Comparison of ENCODE assay signal across 20 cellular contexts in the genomic region with DNA sequence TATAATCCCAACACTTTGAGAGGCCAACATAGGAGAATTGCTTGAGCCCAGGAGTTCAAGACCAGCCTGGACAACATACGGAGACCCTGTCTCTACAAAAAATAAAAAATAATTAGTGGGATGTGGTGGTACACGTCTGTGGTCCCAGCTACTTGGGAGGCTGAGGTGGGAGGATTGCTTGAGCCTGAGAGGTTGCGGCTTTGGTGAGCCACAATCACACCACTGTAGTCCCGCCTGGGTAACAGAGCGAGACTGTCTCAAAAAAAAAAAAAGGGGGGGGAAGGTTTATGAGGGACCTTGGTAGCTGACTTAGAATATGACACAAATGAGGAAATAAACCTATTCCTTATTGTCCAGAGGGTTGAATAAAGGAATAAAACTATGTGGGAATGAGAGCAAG. TPM values are rescaled to one million over a fixed set of nuclear protein-coding genes. Genes with fewer than 3 reads are reported as not detected.
A peak's percentile ranks its signal among the peaks of the same experiment; 100 is the strongest.
DNase-seq lines count a peak whose midpoint lies in the region; ATAC-seq and TF ChIP-seq lines count a peak whose summit lies in the region.
"Had no signal": no experiment of that assay in that cellular context is flagged by ENCODE, and none has a peak within 500 bp of the region (broad histone marks: within the 10 kb centered on the region; RNA-seq: fewer than 3 reads in every experiment).

No MANE protein-coding gene starts in this region.

- TF ChIP-seq CTCF in OCI-LY7 (conservative IDR thresholded peaks at IDR 0.05; ENCODE audit: low read length) (no peak), mucosa of descending colon (IDR thresholded peaks at IDR 0.05) (no peak)

- no peaks in the 10 kb centered on the region for H3K9me2 ChIP-seq in OCI-LY7 (ENCODE audit: insufficient read depth, low read length)

- H3K4me1 ChIP-seq in BLaER1 treated with 17β-estradiol and CSF1 and Interleukin-3, amounts not matched to agents 10 nM and 100 nM: peaks cover 33 to 54% (median 40%) of the 10 kb centered on the region in 10 experiments
- H3K4me1 ChIP-seq in OCI-LY7 (ENCODE audit: insufficient read depth, low read length, poor library complexity, severe bottlenecking) (peaks cover 38% of the 10 kb centered on the region), mucosa of descending colon (ENCODE audit: low read depth) (peaks cover 30% of the 10 kb centered on the region)
- peaks cover 13% of the 10 kb centered on the region for H3K4me1 ChIP-seq in effector memory CD4-positive, alpha-beta T cell (ENCODE audit: control insufficient read depth, insufficient read depth, low read length, poor library complexity, severe bottlenecking)

- H3K27ac ChIP-seq in BLaER1 treated with 17β-estradiol and CSF1 and Interleukin-3, amounts not matched to agents 10 nM and 100 nM: no peak overlapping the region; a peak in 1 of 22 replicates
- no peak overlapping the region for H3K27ac ChIP-seq in OCI-LY7 (ENCODE audit: low read depth, low read length, poor library complexity, severe bottlenecking)
- H3K27ac ChIP-seq in effector memory CD4-positive, alpha-beta T cell (ENCODE audit: insufficient read depth, low read length, poor library complexity, severe bottlenecking): no peak overlapping the region
- H3K27ac ChIP-seq: upper lobe of right lung had no signal

- H4K20me1 ChIP-seq in BLaER1 treated with 17β-estradiol and CSF1 and Interleukin-3, amounts not matched to agents 10 nM and 100 nM: peaks cover 0 to 38% (median 24%) of the 10 kb centered on the region in 11 experiments; a peak in 14 of 22 replicates
- no peaks in the 10 kb centered on the region for H4K20me1 ChIP-seq in OCI-LY7 (ENCODE audit: insufficient read depth, low read length)

- peak overlapping the region in 10 of 11 experiments; percentile 1 to 74 (median 42); a peak in 18 of 22 replicates for H3K4me2 ChIP-seq in BLaER1 treated with 17β-estradiol and CSF1 and Interleukin-3, amounts not matched to agents 10 nM and 100 nM
- peak overlapping the region; percentile 8; the same call in 1 of the 2 replicates for H3K4me2 ChIP-seq in OCI-LY7 (ENCODE audit: low read length)

- H3K79me2 ChIP-seq in OCI-LY7 (ENCODE audit: insufficient read depth, low read depth, low read length): peaks cover 16% of the 10 kb centered on the region; the same call in 1 of the 2 replicates

- DNase-seq in OCI-LY7 (ENCODE audit: low spot score): peak; percentile 17
- DNase-seq in mucosa of descending colon: no peak
- DNase-seq in LoVo (ENCODE audit: low spot score): no peak
- DNase-seq in effector memory CD4-positive, alpha-beta T cell: no peak
- DNase-seq: activated CD4-positive, alpha-beta T cell treated with anti-CD3 and anti-CD28 coated beads, Interleukin-2, amount 50 U/mL, for 1 hour; activated T-cell treated with anti-CD3 and anti-CD28 coated beads, Interleukin-2, amount 50 U/mL, for 1 hour; COR-L47; EL; erythroblast; NCI-H2029 treated with DMSO at 0.1 percent for 48 hours; Right ventricle myocardium superior; upper lobe of right lung had no signal

- POLR2A ChIA-PET in OCI-LY7 (lab: Charles Lee): interaction anchor here (0.6 to 1.4 kb wide), 10 partner anchors 8 to 533 kb away, joined by 3 to 16 read pairs (median 4); partner anchors contain the start of gene SCD

- intact Hi-C loops in OCI-LY7 (cut with micrococcal nuclease; ENCODE audit: unreplicated experiment): loop anchor here (10.0 kb wide), 1 partner anchor 193 kb away; the partner anchor contains the start of gene ERLIN1
- intact Hi-C loops in mucosa of descending colon (cut with DNase I, micrococcal nuclease): no loop called here

- BruUV-seq in OCI-LY7 (replicated peaks; lab: Mats Ljungman, UMichigan): no TSS peak

- peaks cover 0 to 35% (median 0%) of the 10 kb centered on the region in 11 experiments; a peak in 7 of 22 replicates for H3K27me3 ChIP-seq in BLaER1 treated with 17β-estradiol and CSF1 and Interleukin-3, amounts not matched to agents 10 nM and 100 nM
- no peaks in the 10 kb centered on the region for H3K27me3 ChIP-seq in effector memory CD4-positive, alpha-beta T cell (replicated peaks; ENCODE audit: control insufficient read depth, insufficient read depth, low read length, poor library complexity, severe bottlenecking)
- H3K27me3 ChIP-seq: upper lobe of right lung had no signal

- no peak overlapping the region for H3K9ac ChIP-seq in BLaER1 treated with 17β-estradiol and CSF1 and Interleukin-3, amounts not matched to agents 10 nM and 100 nM

- no peaks in the 10 kb centered on the region for H3K9me3 ChIP-seq in BLaER1 treated with 17β-estradiol and CSF1 and Interleukin-3, amounts not matched to agents 10 nM and 100 nM (replicated peaks in 1 of 11)
- no peaks in the 10 kb centered on the region for H3K9me3 ChIP-seq in OCI-LY7 (ENCODE audit: low read length)
- H3K9me3 ChIP-seq in mucosa of descending colon: no peaks in the 10 kb centered on the region
- H3K9me3 ChIP-seq in effector memory CD4-positive, alpha-beta T cell (ENCODE audit: control insufficient read depth, low read length): no peaks in the 10 kb centered on the region
- H3K9me3 ChIP-seq: upper lobe of right lung had no signal

- no peak overlapping the region for H3K4me3 ChIP-seq in BLaER1 treated with 17β-estradiol and CSF1 and Interleukin-3, amounts not matched to agents 10 nM and 100 nM
- H3K4me3 ChIP-seq in OCI-LY7 (ENCODE audit: low read depth, low read length, poor library complexity, severe bottlenecking) (no peak overlapping the region), mucosa of descending colon (no peak overlapping the region)
- no peak overlapping the region for H3K4me3 ChIP-seq in effector memory CD4-positive, alpha-beta T cell (ENCODE audit: insufficient read depth, low read depth, low read length, poor library complexity, severe bottlenecking)
- H3K4me3 ChIP-seq: upper lobe of right lung had no signal

- CTCF ChIA-PET in OCI-LY7 (lab: Charles Lee; ENCODE audit: unreplicated experiment): interaction anchor here (1.2 kb wide), 1 partner anchor 32 kb away, joined by 3 read pairs; no protein-coding TSS in a partner anchor

- no peak overlapping the region for H2AFZ ChIP-seq in OCI-LY7 (ENCODE audit: low read length)

- H3K36me3 ChIP-seq in BLaER1 treated with 17β-estradiol and CSF1 and Interleukin-3, amounts not matched to agents 10 nM and 100 nM: peaks cover 18 to 22% (median 19%) of the 10 kb centered on the region in 11 experiments
- H3K36me3 ChIP-seq in OCI-LY7 (ENCODE audit: insufficient read depth, low read length) (peaks cover 6% of the 10 kb centered on the region; the same call in 1 of the 2 replicates), mucosa of descending colon (ENCODE audit: low read depth) (no peaks in the 10 kb centered on the region)
- H3K36me3 ChIP-seq in effector memory CD4-positive, alpha-beta T cell (ENCODE audit: control insufficient read depth, insufficient read depth, low read length): no peaks in the 10 kb centered on the region
- H3K36me3 ChIP-seq: upper lobe of right lung had no signal

- ATAC-seq in GM18498 (IDR thresholded peaks at IDR 0.05; ENCODE audit: unreplicated experiment) (peak; percentile 31), mucosa of descending colon (peak; percentile 8), HG03025 (IDR thresholded peaks at IDR 0.05; ENCODE audit: low FRiP score, unreplicated experiment) (no peak)
- ATAC-seq: HepG2, T-cell, upper lobe of right lung had no signal

RNA-seq across cellular contexts. Expression of gene SCD, which starts 30.8 kb away (rescaled TPM):
- total RNA-seq in OCI-LY7 (2014; rRNA removed; shearing (Covaris generic)): 66.1 and 76.8 TPM in 2 replicates
- 291 and 327 TPM in 2 replicates for total RNA-seq in OCI-LY7 (2022)
- total RNA-seq in mucosa of descending colon: 100 to 1,000 TPM in 1 of 3 donors, 10 to 100 TPM in 2; 40.7 to 108 (median 83.5) TPM

RNA-seq across cellular contexts. Expression of gene PKD2L1, which starts 47.8 kb away (rescaled TPM):
- total RNA-seq in OCI-LY7 (2014; rRNA removed; shearing (Covaris generic)): not detected in 2 replicates
- total RNA-seq in OCI-LY7 (2022): 0.76 TPM in 1 of 2 replicates, not detected in the other
- total RNA-seq in mucosa of descending colon: under 1 TPM in 2 of 3 donors, not detected in 1; 0.22 to 0.60 TPM
- total RNA-seq: frontal cortex, kidney epithelial cell, renal cortical epithelial cell, Right ventricle myocardium superior, T-cell had no signal
